In genomic region chr11:78045851-78046485, GRCh38 we compare ENCODE assay signal across 1 cellular context.
TF ChIP-seq lines count a peak whose summit lies in the region.

No MANE protein-coding gene starts in this region.

TF ChIP-seq in HEK293, 187 proteins besides CTCF, POLR2A, EP300 and RAD21 (continued from another document):
- TF ChIP-seq, protein P1, sequence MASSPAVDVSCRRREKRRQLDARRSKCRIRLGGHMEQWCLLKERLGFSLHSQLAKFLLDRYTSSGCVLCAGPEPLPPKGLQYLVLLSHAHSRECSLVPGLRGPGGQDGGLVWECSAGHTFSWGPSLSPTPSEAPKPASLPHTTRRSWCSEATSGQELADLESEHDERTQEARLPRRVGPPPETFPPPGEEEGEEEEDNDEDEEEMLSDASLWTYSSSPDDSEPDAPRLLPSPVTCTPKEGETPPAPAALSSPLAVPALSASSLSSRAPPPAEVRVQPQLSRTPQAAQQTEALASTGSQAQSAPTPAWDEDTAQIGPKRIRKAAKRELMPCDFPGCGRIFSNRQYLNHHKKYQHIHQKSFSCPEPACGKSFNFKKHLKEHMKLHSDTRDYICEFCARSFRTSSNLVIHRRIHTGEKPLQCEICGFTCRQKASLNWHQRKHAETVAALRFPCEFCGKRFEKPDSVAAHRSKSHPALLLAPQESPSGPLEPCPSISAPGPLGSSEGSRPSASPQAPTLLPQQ (tag by site-specific recombination; IDR thresholded peaks at IDR 0.05) = peak; percentile 60; the same call in 1 of the 2 replicates
- TF ChIP-seq ZNF600 (tag by site-specific recombination; IDR thresholded peaks at IDR 0.05) (peak; percentile 68; the same call in 1 of the 2 replicates), SP7 (tag by site-specific recombination; IDR thresholded peaks at IDR 0.05) (0 out of 2 replicates have a peak, but pooled peaks have one; percentile 27), ZNF19 (tag by site-specific recombination; IDR thresholded peaks at IDR 0.05; ENCODE audit: low read depth) (no peak), ZBTB49 (tag by site-specific recombination; IDR thresholded peaks at IDR 0.05; ENCODE audit: low read depth) (no peak), ZNF629 (tag by site-specific recombination; IDR thresholded peaks at IDR 0.05) (0 out of 2 replicates have a peak, but pooled peaks have one; percentile 19), ZNF140 (tag by site-specific recombination; IDR thresholded peaks at IDR 0.05) (no peak), ZNF394 (tag by site-specific recombination; IDR thresholded peaks at IDR 0.05; ENCODE audit: borderline replicate concordance) (no peak), ZNF2 (tag by site-specific recombination; IDR thresholded peaks at IDR 0.05) (peak; percentile 71; the same call in 1 of the 2 replicates), ZNF157 (tag by site-specific recombination; IDR thresholded peaks at IDR 0.05) (no peak), GLIS2 (tag by site-specific recombination; IDR thresholded peaks at IDR 0.05) (0 out of 2 replicates have a peak, but pooled peaks have one; percentile 20), SCRT1 (tag by site-specific recombination; IDR thresholded peaks at IDR 0.05; ENCODE audit: borderline replicate concordance) (no peak), ZNF560 (tag by site-specific recombination; IDR thresholded peaks at IDR 0.05; ENCODE audit: borderline replicate concordance) (no peak), ZNF423 (tag by site-specific recombination; IDR thresholded peaks at IDR 0.05) (no peak), ZNF843 (tag by site-specific recombination; IDR thresholded peaks at IDR 0.05) (no peak)
- TF ChIP-seq, protein P2, sequence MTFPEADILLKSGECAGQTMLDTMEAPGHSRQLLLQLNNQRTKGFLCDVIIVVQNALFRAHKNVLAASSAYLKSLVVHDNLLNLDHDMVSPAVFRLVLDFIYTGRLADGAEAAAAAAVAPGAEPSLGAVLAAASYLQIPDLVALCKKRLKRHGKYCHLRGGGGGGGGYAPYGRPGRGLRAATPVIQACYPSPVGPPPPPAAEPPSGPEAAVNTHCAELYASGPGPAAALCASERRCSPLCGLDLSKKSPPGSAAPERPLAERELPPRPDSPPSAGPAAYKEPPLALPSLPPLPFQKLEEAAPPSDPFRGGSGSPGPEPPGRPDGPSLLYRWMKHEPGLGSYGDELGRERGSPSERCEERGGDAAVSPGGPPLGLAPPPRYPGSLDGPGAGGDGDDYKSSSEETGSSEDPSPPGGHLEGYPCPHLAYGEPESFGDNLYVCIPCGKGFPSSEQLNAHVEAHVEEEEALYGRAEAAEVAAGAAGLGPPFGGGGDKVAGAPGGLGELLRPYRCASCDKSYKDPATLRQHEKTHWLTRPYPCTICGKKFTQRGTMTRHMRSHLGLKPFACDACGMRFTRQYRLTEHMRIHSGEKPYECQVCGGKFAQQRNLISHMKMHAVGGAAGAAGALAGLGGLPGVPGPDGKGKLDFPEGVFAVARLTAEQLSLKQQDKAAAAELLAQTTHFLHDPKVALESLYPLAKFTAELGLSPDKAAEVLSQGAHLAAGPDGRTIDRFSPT (tag by site-specific recombination; IDR thresholded peaks at IDR 0.05) = no peak
